Comparison of ENCODE assay signal across 17 cellular contexts in the genomic region with DNA sequence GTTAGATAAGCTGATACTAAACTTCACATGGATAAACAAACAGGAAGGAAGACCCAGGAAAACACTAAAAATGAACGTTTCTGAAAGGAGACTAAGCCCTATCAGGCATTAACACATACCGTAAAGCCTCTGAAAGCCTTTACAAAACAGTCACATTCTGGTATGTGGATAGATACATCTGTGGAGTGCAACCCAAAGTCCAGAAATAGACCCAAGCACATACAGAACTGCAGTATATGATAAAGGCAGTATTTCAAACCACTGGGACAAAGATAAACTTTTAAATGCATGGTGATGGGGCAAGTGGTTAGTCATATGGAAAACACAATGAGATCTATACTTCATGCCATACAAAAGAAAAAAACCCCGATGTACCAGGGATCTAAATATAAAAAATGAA. TPM values are rescaled to one million over a fixed set of nuclear protein-coding genes. Genes with fewer than 3 reads are reported as not detected.
DNase-seq lines count a peak whose midpoint lies in the region; FAIRE-seq and TF ChIP-seq lines count a peak whose summit lies in the region.
"Had no signal": no experiment of that assay in that cellular context is flagged by ENCODE, and none has a peak within 500 bp of the region (broad histone marks: within the 10 kb centered on the region; RNA-seq: fewer than 3 reads in every experiment).

No MANE protein-coding gene starts in this region.

- H3K9me3 Mint-ChIP-seq in HFFc6, result peaks cover 4% of the 10 kb centered on the region; the same call in 1 of the 2 replicates

- H3K23ac ChIP-seq in mesendoderm (ENCODE audit: low read length), result no peak overlapping the region

- H3K27me3 Mint-ChIP-seq in HFFc6 (ENCODE audit: insufficient read depth), result no peaks in the 10 kb centered on the region

- no peak overlapping the region for H2BK5ac ChIP-seq in mesendoderm (ENCODE audit: low read length)

- peaks cover 61% of the 10 kb centered on the region for H3K4me1 ChIP-seq in ACC112 (ENCODE audit: control insufficient read depth, insufficient read depth, low read length, unreplicated experiment)
- H3K4me1 ChIP-seq in mesendoderm (ENCODE audit: control insufficient read depth, low read depth, low read length), result no peaks in the 10 kb centered on the region
- no peaks in the 10 kb centered on the region for H3K4me1 ChIP-seq in prostate gland (replicated peaks)

- TF ChIP-seq POLR2A in prostate gland (IDR thresholded peaks at IDR 0.05) (no peak), GM12891 (IDR thresholded peaks at IDR 0.05; ENCODE audit: low read depth, low read length) (no peak)

- no CpG with 5 or more reads among the region's 3 CpGs for WGBS in mesendoderm (ENCODE audit: extremely low coverage, insufficient coverage, low lambda C conversion rate)
- WGBS in prostate gland, result 45% methylated on average over 3 of the region's 3 CpGs

- peak overlapping the region; percentile 34; the same call in 1 of the 2 replicates for H3K27ac Mint-ChIP-seq in HFFc6

- intact Hi-C loops in prostate gland (cut with DNase I), result no loop called here

- H2AK5ac ChIP-seq in mesendoderm (ENCODE audit: low read length), result no peak overlapping the region

- no peak overlapping the region for H3K4me2 ChIP-seq in mesendoderm (ENCODE audit: low read length)

- H3K18ac ChIP-seq in mesendoderm (ENCODE audit: low read length), result no peak overlapping the region

- no peaks in the 10 kb centered on the region for H3K9me3 ChIP-seq in prostate gland

- peaks cover 72% of the 10 kb centered on the region for H3K36me3 Mint-ChIP-seq in HFFc6 (ENCODE audit: low read depth)

- H3K4me1 Mint-ChIP-seq in HFFc6 (ENCODE audit: low read depth), result peaks cover 84% of the 10 kb centered on the region

- H3K27ac ChIP-seq in ACC112 (ENCODE audit: low read depth, low read length) (peak overlapping the region; percentile 11), mesendoderm (ENCODE audit: low read depth, low read length) (no peak overlapping the region), prostate gland (no peak overlapping the region)

- no peak overlapping the region; the same call in 1 of the 2 replicates for H3K4me3 Mint-ChIP-seq in HFFc6

- FAIRE-seq in GM12891 (lab: Jason Lieb, UNC), result no peak

- H4K8ac ChIP-seq in mesendoderm (ENCODE audit: low read depth, low read length), result no peak overlapping the region

- no peak overlapping the region for H3K4ac ChIP-seq in mesendoderm (ENCODE audit: low read depth, low read length)

- H3K27me3 ChIP-seq in ACC112 (ENCODE audit: insufficient read depth, low read length) (no peaks in the 10 kb centered on the region), mesendoderm (ENCODE audit: insufficient read depth, low read length, poor library complexity) (no peaks in the 10 kb centered on the region), prostate gland (replicated peaks; ENCODE audit: insufficient read depth) (no peaks in the 10 kb centered on the region)

- H2BK15ac ChIP-seq in mesendoderm (replicated peaks; ENCODE audit: low read depth), result no peak overlapping the region

- H3K56ac ChIP-seq in mesendoderm (ENCODE audit: low read length), result peak overlapping the region; percentile 19

- H3K9ac ChIP-seq in mesendoderm (ENCODE audit: low read length), result no peak overlapping the region

- TF ChIP-seq CTCF in HFFc6 (IDR thresholded peaks at IDR 0.05), result no peak
- no peak for TF ChIP-seq CTCF in prostate gland (IDR thresholded peaks at IDR 0.05)

- DNase-seq in HFFc6 (no peak), amniotic epithelial cell (ENCODE audit: low read depth) (peak; percentile 53), mesendoderm (peak; percentile 43), prostate gland (ENCODE audit: low spot score) (no peak), GM12891 (ENCODE audit: insufficient read length, low spot score) (no peak)
- DNase-seq in activated CD4-positive, alpha-beta T cell treated with anti-CD3 and anti-CD28 coated beads for 48 hours, result no peak
- DNase-seq: AML-193, DND-41, GOT3, MM.1S, NCI-H1105, NCI-H187, NCI-H2171, NCI-H510A, NCI-H82, SIG-M5 had no signal

- H3K79me1 ChIP-seq in mesendoderm (ENCODE audit: low read length), result no peaks in the 10 kb centered on the region

- no peak overlapping the region for H2AFZ ChIP-seq in ACC112 (ENCODE audit: low read length, unreplicated experiment)

- peaks cover 98% of the 10 kb centered on the region for H3K79me2 ChIP-seq in ACC112 (ENCODE audit: control insufficient read depth, insufficient read depth, low read length, unreplicated experiment)
- H3K79me2 ChIP-seq in mesendoderm (ENCODE audit: control insufficient read depth, insufficient read depth, low read length), result no peaks in the 10 kb centered on the region

- peaks cover 87% of the 10 kb centered on the region for H3K36me3 ChIP-seq in ACC112 (ENCODE audit: insufficient read depth, low read length)
- no peaks in the 10 kb centered on the region for H3K36me3 ChIP-seq in mesendoderm (ENCODE audit: control insufficient read depth, insufficient read depth, low read length)
- H3K36me3 ChIP-seq in prostate gland, result no peaks in the 10 kb centered on the region

- no peak overlapping the region for H3K4me3 ChIP-seq in ACC112 (ENCODE audit: low read depth, low read length)
- no peak overlapping the region for H3K4me3 ChIP-seq in mesendoderm (ENCODE audit: low read length)
- no peak overlapping the region for H3K4me3 ChIP-seq in prostate gland

- no peak overlapping the region for H2BK120ac ChIP-seq in mesendoderm (ENCODE audit: low read depth, low read length)

- no peak overlapping the region for H4K5ac ChIP-seq in mesendoderm (ENCODE audit: low read length)

TF ChIP-seq in GM12891, 5 proteins besides CTCF, POLR2A, EP300 and RAD21:
- TF ChIP-seq POLR2AphosphoS5 (IDR thresholded peaks at IDR 0.05; ENCODE audit: low read depth, low read length) (no peak), POU2F2 (IDR thresholded peaks at IDR 0.05; ENCODE audit: low read depth, low read length) (no peak), PAX5 (IDR thresholded peaks at IDR 0.05; ENCODE audit: insufficient read depth, low read length, severe bottlenecking) (no peak), TAF1 (IDR thresholded peaks at IDR 0.05; ENCODE audit: low read depth, low read length) (no peak), SPI1 (IDR thresholded peaks at IDR 0.05; ENCODE audit: low read depth, low read length) (no peak)

RNA-seq across cellular contexts. Expression of gene DCBLD2, which starts 26.0 kb away (rescaled TPM):
- 100 to 1,000 TPM; 199 to 436 (median 233) TPM for total RNA-seq in HFFc6 (2021; fragmentation: NEBNext Ultra II Directional; extraction: Animal tissue kit (Norgen Biotek cat#: 25700))
- polyA plus RNA-seq in mesendoderm (2013, experiment 1 of 2), result 36.9 TPM
- polyA plus RNA-seq in mesendoderm (2013, experiment 2 of 2), result 34.8 TPM
- 100 to 1,000 TPM in 1 of 2 donors, 10 to 100 TPM in 1; 26.4 to 151 TPM for total RNA-seq in prostate gland
- 1.0 TPM for polyA plus RNA-seq in GM12891 (2012; ENCODE audit: low read depth, missing spikeins)

Comparison
In these comparisons a context has a peak if more than half of its experiments do, and no peak if none do; other contexts are left out.
1. DNase-seq: peak in amniotic epithelial cell (single experiment) and mesendoderm (single experiment); none in HFFc6 (single experiment), prostate gland (single experiment), activated CD4-positive, alpha-beta T cell treated with anti-CD3 and anti-CD28 coated beads for 48 hours (single experiment) and GM12891 (single experiment).